9 cellular contexts compared by ENCODE assay signal in genomic region chr6:127186889-127187288, GRCh38.
DNase-seq lines count a peak whose midpoint lies in the region; ATAC-seq, FAIRE-seq and TF ChIP-seq lines count a peak whose summit lies in the region.
"Had no signal": no experiment of that assay in that cellular context is flagged by ENCODE, and none has a peak within 500 bp of the region (broad histone marks: within the 10 kb centered on the region; RNA-seq: fewer than 3 reads in every experiment).

No MANE protein-coding gene starts in this region.

- H3K14ac ChIP-seq in H1 (ENCODE audit: insufficient read length) (no peak overlapping the region), trophoblast cell (ENCODE audit: low read length) (no peak overlapping the region)

- no peak for TF ChIP-seq EP300 in H1 (IDR thresholded peaks at IDR 0.05; ENCODE audit: borderline replicate concordance in 1 of 2, low read depth in 2 of 2, low read length in 2 of 2)

- FAIRE-seq in H1 (lab: Jason Lieb, UNC) = no peak

- H2BK5ac ChIP-seq in H1 (ENCODE audit: low read depth, low read length) (no peak overlapping the region), trophoblast cell (ENCODE audit: low read depth, low read length, poor library complexity) (no peak overlapping the region)

- no peaks in the 10 kb centered on the region for H3K9me3 ChIP-seq in AG04450 (ENCODE audit: control insufficient read depth, insufficient read depth, low read length)
- no peaks in the 10 kb centered on the region for H3K9me3 ChIP-seq in MG63
- H3K9me3 ChIP-seq in H1 (ENCODE audit: insufficient read depth in 2 of 2, low read depth in 1 of 2, low read length in 1 of 2) = no peaks in the 10 kb centered on the region
- no peaks in the 10 kb centered on the region for H3K9me3 ChIP-seq in trophoblast cell (ENCODE audit: insufficient read depth, low read depth, low read length)
- H3K9me3 ChIP-seq: uterus had no signal

- H3K4ac ChIP-seq in H1 (replicated peaks; ENCODE audit: insufficient read length, low read depth, low read length) (no peak overlapping the region), trophoblast cell (ENCODE audit: low read depth, low read length) (no peak overlapping the region)

- POLR2A ChIA-PET in AG04450 (lab: Yijun Ruan, JAX) (interaction anchor here (0.7 kb wide), 1 partner anchor 80 kb away, joined by 3 read pairs; the partner anchor contains the start of gene RNF146), H1 (lab: Charles Lee; ENCODE audit: partially characterized antibody) (no interaction called here)

- H2BK12ac ChIP-seq in H1 (ENCODE audit: low read depth, low read length) (no peak overlapping the region), trophoblast cell (ENCODE audit: low read length) (no peak overlapping the region)

- no peak overlapping the region for H4K12ac ChIP-seq in trophoblast cell (ENCODE audit: low read depth, low read length)

- H3K4me2 ChIP-seq in H1 (ENCODE audit: insufficient read depth in 1 of 2, low read depth in 2 of 2, low read length in 2 of 2) (no peak overlapping the region), trophoblast cell (ENCODE audit: low read length) (no peak overlapping the region)

- H2BK20ac ChIP-seq in H1 (ENCODE audit: low read length) = no peak overlapping the region

- H3K27me3 ChIP-seq in AG04450 (ENCODE audit: control insufficient read depth, insufficient read depth, low read length) (no peaks in the 10 kb centered on the region), MG63 (no peaks in the 10 kb centered on the region), H1 (replicated peaks in 1 of 4; ENCODE audit: control insufficient read depth in 3 of 4, extremely low read depth in 1 of 4, insufficient read depth in 3 of 4, low read length in 3 of 4) (no peaks in the 10 kb centered on the region), trophoblast cell (ENCODE audit: insufficient read depth, low read length) (no peaks in the 10 kb centered on the region)
- H3K27me3 ChIP-seq: uterus had no signal

- TF ChIP-seq RAD21 in H1 (IDR thresholded peaks at IDR 0.05 in 1 of 2, conservative IDR thresholded peaks at IDR 0.05 in 1 of 2; ENCODE audit: low read depth in 2 of 2, low read length in 2 of 2) = peak; percentile 52 to 59

- no peaks in the 10 kb centered on the region for H3K4me1 ChIP-seq in H1 (replicated peaks in 1 of 4; ENCODE audit: control insufficient read depth in 3 of 4, insufficient read depth in 4 of 4, low read length in 3 of 4)
- no peaks in the 10 kb centered on the region for H3K4me1 ChIP-seq in trophoblast cell (ENCODE audit: control insufficient read depth in 1 of 2, insufficient read depth in 2 of 2, low read length in 2 of 2)
- H3K4me1 ChIP-seq: uterus had no signal

- no peaks in the 10 kb centered on the region for H3K23me2 ChIP-seq in H1 (ENCODE audit: low read depth, low read length)

- ATAC-seq in GM19395 (IDR thresholded peaks at IDR 0.05; ENCODE audit: unreplicated experiment) (peak; percentile 73), esophagus mucosa (no peak)

- WGBS in H1 (ENCODE audit: extremely low coverage in 1 of 2, insufficient coverage in 1 of 2, insufficient read length in 1 of 2, insufficient replicate concordance in 2 of 2, low coverage in 1 of 2, low lambda C conversion rate in 2 of 2, missing lambda C conversion rate in 1 of 2), 2 experiments = 33% methylated on average over 6 of the region's 6 CpGs; no CpG with 5 or more reads in 1 of the 2 experiments
- no CpG with 5 or more reads among the region's 6 CpGs for WGBS in trophoblast cell (ENCODE audit: extremely low coverage, insufficient coverage, insufficient read length)

- no peak overlapping the region for H3K56ac ChIP-seq in H1 (replicated peaks; ENCODE audit: insufficient read length, low read depth, low read length)

- H4K8ac ChIP-seq in H1 (ENCODE audit: extremely low read depth, insufficient read depth, low read length) = no peak overlapping the region
- no peak overlapping the region for H4K8ac ChIP-seq in trophoblast cell (ENCODE audit: low read depth, low read length)

- H3K79me2 ChIP-seq in H1 (ENCODE audit: control insufficient read depth in 1 of 2, insufficient read depth in 2 of 2, low read length in 2 of 2) (no peaks in the 10 kb centered on the region), trophoblast cell (ENCODE audit: control insufficient read depth, insufficient read depth, low read length, poor library complexity) (no peaks in the 10 kb centered on the region)

- no peak overlapping the region for H2BK120ac ChIP-seq in H1 (replicated peaks; ENCODE audit: low read depth, low read length)
- no peak overlapping the region for H2BK120ac ChIP-seq in trophoblast cell (ENCODE audit: insufficient read depth, low read length, poor library complexity)

- H3K18ac ChIP-seq in H1 (ENCODE audit: extremely low read depth, low read length) = no peak overlapping the region
- H3K18ac ChIP-seq in trophoblast cell (ENCODE audit: low read length) = no peak overlapping the region

- TF ChIP-seq CTCF in AG04450 (IDR thresholded peaks at IDR 0.05; ENCODE audit: low read depth, low read length) (peak; percentile 50), H1 (IDR thresholded peaks at IDR 0.05; ENCODE audit: control extremely low read depth in 1 of 3, insufficient read depth in 1 of 3, low read depth in 1 of 3, low read length in 3 of 3) (peak; percentile 63 to 82 (median 72)), coronary artery (IDR thresholded peaks at IDR 0.05) (no peak)

- H3K23ac ChIP-seq in H1 (ENCODE audit: insufficient read length) (no peak overlapping the region), trophoblast cell (ENCODE audit: low read length) (no peak overlapping the region)

- no peak overlapping the region for H2BK15ac ChIP-seq in H1 (ENCODE audit: low read length)

- no peak overlapping the region for H3K27ac ChIP-seq in AG04450 (ENCODE audit: low read depth, low read length)
- no peak overlapping the region for H3K27ac ChIP-seq in H1 (ENCODE audit: low read depth, low read length)
- H3K27ac ChIP-seq in trophoblast cell (ENCODE audit: low read depth, low read length) = no peak overlapping the region
- no peak overlapping the region for H3K27ac ChIP-seq in coronary artery
- H3K27ac ChIP-seq: uterus had no signal

- H4K91ac ChIP-seq in H1 (replicated peaks; ENCODE audit: insufficient read length, low read length) (no peak overlapping the region), trophoblast cell (ENCODE audit: low read depth, low read length) (no peak overlapping the region)

- H2AFZ ChIP-seq in H1 (ENCODE audit: low read length) = no peak overlapping the region
- no peak overlapping the region for H2AFZ ChIP-seq in trophoblast cell (ENCODE audit: insufficient read depth, low read length, poor library complexity)

- CTCF ChIA-PET in AG04450 (lab: Charles Lee) = interaction anchor here (0.6 to 2.0 kb wide), 7 partner anchors 9 to 1398 kb away, joined by 3 to 16 read pairs (median 3); partner anchors contain the start of gene RNF146
- CTCF ChIA-PET in H1 (lab: Charles Lee; ENCODE audit: partially characterized antibody) = interaction anchor here (0.6 to 3.9 kb wide), 31 partner anchors 10 to 1837 kb away, joined by 3 to 23 read pairs (median 4); partner anchors contain the start of gene RNF146

- H3K4me3 ChIP-seq in AG04450 (ENCODE audit: low read depth, low read length) (no peak overlapping the region), MG63 (no peak overlapping the region), H1 (ENCODE audit: extremely low read depth in 1 of 4, insufficient read depth in 2 of 4, low read depth in 3 of 4, low read length in 4 of 4) (no peak overlapping the region), trophoblast cell (ENCODE audit: low read depth, low read length) (no peak overlapping the region), coronary artery (no peak overlapping the region)
- H3K4me3 ChIP-seq: uterus had no signal

- no peaks in the 10 kb centered on the region for H4K20me1 ChIP-seq in H1 (replicated peaks in 1 of 2; ENCODE audit: control insufficient read depth in 1 of 2, insufficient read depth in 2 of 2, low read length in 2 of 2)

- no peak overlapping the region for H2AK5ac ChIP-seq in H1 (ENCODE audit: low read depth, low read length)
- H2AK5ac ChIP-seq in trophoblast cell (ENCODE audit: low read length) = no peak overlapping the region

- H3K79me1 ChIP-seq in H1 (ENCODE audit: low read depth, low read length) (no peaks in the 10 kb centered on the region), trophoblast cell (ENCODE audit: low read length) (no peaks in the 10 kb centered on the region)

- H3K9ac ChIP-seq in H1 (replicated peaks in 1 of 4; ENCODE audit: extremely low read depth in 1 of 4, low read depth in 3 of 4, low read length in 3 of 4) (no peak overlapping the region), trophoblast cell (ENCODE audit: low read length) (no peak overlapping the region)

- no peak for TF ChIP-seq POLR2A in H1 (IDR thresholded peaks at IDR 0.05; ENCODE audit: control extremely low read depth in 1 of 2, low read depth in 2 of 2, low read length in 2 of 2)

- no peak for DNase-seq in AG04450 (ENCODE audit: low read depth, low spot score)
- peak; percentile 19 for DNase-seq in MG63
- DNase-seq in activated CD4-positive, alpha-beta T cell treated with anti-CD3 and anti-CD28 coated beads for 4 hours = peak; percentile 20 to 52
- peak in 1 of 2 experiments; percentile 89 for DNase-seq in H1 (ENCODE audit: low read depth in 1 of 2, low spot score in 2 of 2)
- peak; percentile 11 to 53 for DNase-seq in trophoblast cell
- no peak for DNase-seq in coronary artery (ENCODE audit: low spot score)

- no peak overlapping the region for H4K5ac ChIP-seq in H1 (ENCODE audit: insufficient read length, low read depth, low read length)

- no peaks in the 10 kb centered on the region for H3K36me3 ChIP-seq in MG63
- 0 out of 8 replicates have a peak, but pooled peaks cover 0 to 1% (median 0%) of the 10 kb centered on the region in 4 experiments for H3K36me3 ChIP-seq in H1 (ENCODE audit: control insufficient read depth in 2 of 4, insufficient read depth in 4 of 4, low read length in 3 of 4)
- H3K36me3 ChIP-seq in trophoblast cell (ENCODE audit: control insufficient read depth in 1 of 2, insufficient read depth in 2 of 2, low read length in 2 of 2) = no peaks in the 10 kb centered on the region
- H3K36me3 ChIP-seq: uterus had no signal

TF ChIP-seq in H1, 55 proteins besides CTCF, POLR2A, EP300 and RAD21 (continues in another document):
- TF ChIP-seq CTBP2 (IDR thresholded peaks at IDR 0.05; ENCODE audit: borderline replicate concordance, insufficient read depth, insufficient read length, low read length) (no peak), PHF8 (conservative IDR thresholded peaks at IDR 0.05; ENCODE audit: low read depth, low read length) (no peak), USF2 (IDR thresholded peaks at IDR 0.05; ENCODE audit: low read length) (no peak), RNF2 (IDR thresholded peaks at IDR 0.05; ENCODE audit: borderline replicate concordance, low read depth, low read length, missing control alignments, poor library complexity, severe bottlenecking) (no peak)

Comparison
In these comparisons a context has a peak if more than half of its experiments do, and no peak if none do; other contexts are left out.
1. DNase-seq: peak in MG63 (single experiment), activated CD4-positive, alpha-beta T cell treated with anti-CD3 and anti-CD28 coated beads for 4 hours (2 of 2) and trophoblast cell (2 of 2); none in AG04450 (single experiment) and coronary artery (single experiment).